Comparison of ENCODE assay signal across 24 cellular contexts in genomic region chr15:98525625-98526024, GRCh38.
DNase-seq lines count a peak whose midpoint lies in the region; TF ChIP-seq lines count a peak whose summit lies in the region.
"Had no signal": no experiment of that assay in that cellular context is flagged by ENCODE, and none has a peak within 500 bp of the region (broad histone marks: within the 10 kb centered on the region; RNA-seq: fewer than 3 reads in every experiment).

No MANE protein-coding gene starts in this region.

- no peak overlapping the region for H2BK12ac ChIP-seq in H9 (ENCODE audit: insufficient read length, low read depth, low read length)

- no peaks in the 10 kb centered on the region for H3K79me2 ChIP-seq in H9 (ENCODE audit: insufficient read depth, low read length)
- no peaks in the 10 kb centered on the region for H3K79me2 ChIP-seq in fibroblast of lung (ENCODE audit: control insufficient read depth, insufficient read depth, low read length)

- no peak overlapping the region for H2BK120ac ChIP-seq in H9 (ENCODE audit: low read depth, low read length, poor library complexity, severe bottlenecking)

- no peaks in the 10 kb centered on the region for H3K79me1 ChIP-seq in H9 (ENCODE audit: insufficient read depth, low read depth, low read length, poor library complexity, severe bottlenecking)

- H3K36me3 ChIP-seq in fibroblast of lung (ENCODE audit: control insufficient read depth, insufficient read depth, low read length), result no peaks in the 10 kb centered on the region
- H3K36me3 ChIP-seq in MG63, result no peaks in the 10 kb centered on the region
- H3K36me3 ChIP-seq: left lung, pancreas, Peyer's patch had no signal

- peak overlapping the region in 1 of 4 experiments; percentile 12 for H3K4me3 ChIP-seq in fibroblast of lung (replicated peaks in 1 of 4; ENCODE audit: control extremely low read depth in 1 of 4, insufficient read depth in 1 of 4, low read depth in 3 of 4, low read length in 4 of 4)
- no peak overlapping the region for H3K4me3 ChIP-seq in MG63
- H3K4me3 ChIP-seq: body of pancreas, left lung, pancreas, Peyer's patch had no signal

- TF ChIP-seq CTCF in H9 (conservative IDR thresholded peaks at IDR 0.05), result no peak
- TF ChIP-seq CTCF in fibroblast of lung (conservative IDR thresholded peaks at IDR 0.05 in 1 of 2, IDR thresholded peaks at IDR 0.05 in 1 of 2; ENCODE audit: low read depth in 1 of 2, low read length in 2 of 2), result no peak
- no peak for TF ChIP-seq CTCF in nephron (IDR thresholded peaks at IDR 0.05; ENCODE audit: unreplicated experiment in 3 of 3)
- no peak for TF ChIP-seq CTCF in Calu3 (IDR thresholded peaks at IDR 0.05; ENCODE audit: unreplicated experiment)

- no peaks in the 10 kb centered on the region for H3K4me1 ChIP-seq in H9 (ENCODE audit: insufficient read depth, low read length)
- H3K4me1 ChIP-seq in fibroblast of lung (ENCODE audit: control insufficient read depth, extremely low read depth, insufficient read depth, low read length), result peaks cover 2% of the 10 kb centered on the region
- H3K4me1 ChIP-seq: Peyer's patch had no signal

- H3K4me1 Mint-ChIP-seq in H9 (peaks cover 10 to 28% of the 10 kb centered on the region in 2 experiments), nephron (peaks cover 12% of the 10 kb centered on the region), Calu3 (ENCODE audit: low read depth, unreplicated experiment) (no peaks in the 10 kb centered on the region)
- H3K4me1 Mint-ChIP-seq: CD4-positive, CD25-positive, alpha-beta regulatory T cell had no signal

- H4K91ac ChIP-seq in H9 (ENCODE audit: insufficient read length, low read depth, low read length), result no peak overlapping the region

- H3K36me3 Mint-ChIP-seq in H9 (ENCODE audit: insufficient read depth in 1 of 3, low read depth in 3 of 3) (no peaks in the 10 kb centered on the region), nephron (ENCODE audit: low read depth) (no peaks in the 10 kb centered on the region), Calu3 (ENCODE audit: insufficient read depth, unreplicated experiment) (no peaks in the 10 kb centered on the region)
- H3K36me3 Mint-ChIP-seq: CD4-positive, CD25-positive, alpha-beta regulatory T cell had no signal

- H3K27me3 ChIP-seq in H9 (ENCODE audit: insufficient read depth, low read length), result no peaks in the 10 kb centered on the region
- no peaks in the 10 kb centered on the region for H3K27me3 ChIP-seq in fibroblast of lung (ENCODE audit: control insufficient read depth, insufficient read depth, low read length)
- H3K27me3 ChIP-seq in MG63, result no peaks in the 10 kb centered on the region; the same call in 1 of the 2 replicates
- H3K27me3 ChIP-seq: body of pancreas, left lung, pancreas, Peyer's patch had no signal

- CTCF ChIA-PET in Calu3 (lab: Charles Lee), result no interaction called here

- intact Hi-C loops in Calu3 (cut with micrococcal nuclease; ENCODE audit: unreplicated experiment), result no loop called here

- no peak overlapping the region for H3K23ac ChIP-seq in H9 (ENCODE audit: insufficient read length, low read depth, low read length)

- DNase-seq in AG08395 (ENCODE audit: low spot score) (peak; percentile 48), H9 (no peak), fibroblast of lung (ENCODE audit: low read depth in 2 of 2) (peak in 1 of 2 donors; percentile 63), MG63 (no peak), Calu3 (no peak), amniotic stem cell (lab: John Stamatoyannopoulos, UW) (no peak)
- no peak for DNase-seq in activated CD4-positive, alpha-beta T cell treated with anti-CD3 and anti-CD28 coated beads, Interleukin-2, amount 50 U/mL, for 48 hours
- DNase-seq: activated CD8-positive, alpha-beta memory T cell treated with anti-CD3 and anti-CD28 coated beads for 24 hours; activated naive CD4-positive, alpha-beta T cell treated with anti-CD3 and anti-CD28 coated beads, Interleukin-2, amount 50 U/mL, for 16 hours; activated T-cell treated with anti-CD3 and anti-CD28 coated beads, Interleukin-2, amount 50 U/mL, for 48 hours; body of pancreas; CD4-positive, CD25-positive, alpha-beta regulatory T cell; cortex of kidney; DMS153; GF-D8; NCI-H1694 treated with DMSO at 0.1 percent for 48 hours; NCI-H226; pancreas; SK-N-SH; stimulated activated CD4-positive, alpha-beta T cell treated with anti-CD3 and anti-CD28 coated beads, Interleukin-4, amount 100 ng/mL, for 1 hour; T1000 had no signal

- no CpG with 5 or more reads among the region's 14 CpGs for WGBS in H9 (ENCODE audit: extremely low coverage, insufficient read length, low lambda C conversion rate)

- peaks cover 2% of the 10 kb centered on the region; the same call in 1 of the 2 replicates for H3K27me3 Mint-ChIP-seq in H9 (ENCODE audit: low read depth)
- peaks cover 4% of the 10 kb centered on the region for H3K27me3 Mint-ChIP-seq in nephron (ENCODE audit: low read depth)
- peaks cover 47% of the 10 kb centered on the region for H3K27me3 Mint-ChIP-seq in Calu3 (ENCODE audit: unreplicated experiment)

- no peak overlapping the region for H3T11ph ChIP-seq in H9 (ENCODE audit: low read length)

- no peaks in the 10 kb centered on the region for H3K23me2 ChIP-seq in H9 (ENCODE audit: insufficient read length, low read depth, low read length, poor library complexity, severe bottlenecking)

- no peak overlapping the region for H2BK20ac ChIP-seq in H9 (ENCODE audit: low read depth, low read length, poor library complexity, severe bottlenecking)

- H3K27ac Mint-ChIP-seq in H9 (0 out of 7 replicates have a peak overlapping the region, but pooled peaks of 1 of the 3 experiments have one; percentile 7), nephron (peak overlapping the region; percentile 92 to 97 (median 93)), Calu3 (ENCODE audit: unreplicated experiment) (no peak overlapping the region)

- H3K27ac ChIP-seq in H9 (ENCODE audit: insufficient read length, low read depth, low read length) (no peak overlapping the region), fibroblast of lung (ENCODE audit: insufficient read depth, low read length) (no peak overlapping the region)
- H3K27ac ChIP-seq: body of pancreas, pancreas had no signal

- no peak overlapping the region for H3K14ac ChIP-seq in H9 (ENCODE audit: insufficient read depth, low read length)

- H3K9me3 Mint-ChIP-seq in H9 (no peaks in the 10 kb centered on the region), nephron (no peaks in the 10 kb centered on the region), Calu3 (ENCODE audit: low read depth, unreplicated experiment) (no peaks in the 10 kb centered on the region)
- H3K9me3 Mint-ChIP-seq: CD4-positive, CD25-positive, alpha-beta regulatory T cell had no signal

- no peak overlapping the region for H3K4ac ChIP-seq in H9 (ENCODE audit: low read depth, low read length)

- H4K20me1 ChIP-seq in H9 (ENCODE audit: control insufficient read depth, insufficient read depth, insufficient read length) (no peaks in the 10 kb centered on the region), fibroblast of lung (ENCODE audit: control insufficient read depth, extremely low read depth, insufficient read depth, low read length) (no peaks in the 10 kb centered on the region)

- H3K56ac ChIP-seq in H9 (ENCODE audit: insufficient read length, low read depth, low read length), result no peak overlapping the region

- no peak overlapping the region for H2BK5ac ChIP-seq in H9 (ENCODE audit: insufficient read length, low read length)

- no peak overlapping the region for H2BK15ac ChIP-seq in H9 (ENCODE audit: low read depth, low read length)

- no TSS peak for BruUV-seq in Calu3 (replicated peaks; lab: Mats Ljungman, UMichigan)

- no peak overlapping the region for H4K5ac ChIP-seq in H9 (ENCODE audit: insufficient read length, low read depth, low read length)

- H3K4me3 Mint-ChIP-seq in H9 (no peak overlapping the region), nephron (peak overlapping the region in 2 of 3 experiments; percentile 44 to 57), Calu3 (ENCODE audit: low read depth, unreplicated experiment) (no peak overlapping the region)
- H3K4me3 Mint-ChIP-seq: CD4-positive, CD25-positive, alpha-beta regulatory T cell had no signal

- H3K18ac ChIP-seq in H9 (ENCODE audit: insufficient read length, low read depth, low read length), result peak overlapping the region; percentile 35

- H3K9me3 ChIP-seq in H9 (ENCODE audit: control insufficient read depth, low read depth, low read length) (no peaks in the 10 kb centered on the region), fibroblast of lung (ENCODE audit: control insufficient read depth, insufficient read depth, low read depth, low read length) (no peaks in the 10 kb centered on the region), MG63 (no peaks in the 10 kb centered on the region)
- H3K9me3 ChIP-seq: body of pancreas, left lung, pancreas, Peyer's patch, SK-N-SH had no signal

- H2AK5ac ChIP-seq in H9 (ENCODE audit: insufficient read length, low read length), result no peak overlapping the region

- H3K4me2 ChIP-seq in H9 (ENCODE audit: insufficient read depth, insufficient read length, low read length) (no peak overlapping the region), fibroblast of lung (ENCODE audit: extremely low read depth, insufficient read depth, low read length) (peak overlapping the region; percentile 40)
- H3K4me2 ChIP-seq: SK-N-SH had no signal

- H4K8ac ChIP-seq in H9 (replicated peaks; ENCODE audit: insufficient read length, low read depth, low read length), result no peak overlapping the region

- no peak overlapping the region for H3K9ac ChIP-seq in H9 (ENCODE audit: extremely low read depth, insufficient read length, low read length)
- H3K9ac ChIP-seq in fibroblast of lung (ENCODE audit: insufficient read depth, low read length), result no peak overlapping the region
- H3K9ac ChIP-seq: SK-N-SH had no signal

- H2AFZ ChIP-seq in H9 (ENCODE audit: low read length) (no peak overlapping the region), fibroblast of lung (ENCODE audit: low read length) (peak overlapping the region; percentile 76)

Comparison
In these comparisons a context has a peak if more than half of its experiments do, and no peak if none do; other contexts are left out.
1. H3K4me3 Mint-ChIP-seq: peak in nephron (2 of 3); none in H9 (0 of 2) and Calu3 (single experiment).